In the genomic region with DNA sequence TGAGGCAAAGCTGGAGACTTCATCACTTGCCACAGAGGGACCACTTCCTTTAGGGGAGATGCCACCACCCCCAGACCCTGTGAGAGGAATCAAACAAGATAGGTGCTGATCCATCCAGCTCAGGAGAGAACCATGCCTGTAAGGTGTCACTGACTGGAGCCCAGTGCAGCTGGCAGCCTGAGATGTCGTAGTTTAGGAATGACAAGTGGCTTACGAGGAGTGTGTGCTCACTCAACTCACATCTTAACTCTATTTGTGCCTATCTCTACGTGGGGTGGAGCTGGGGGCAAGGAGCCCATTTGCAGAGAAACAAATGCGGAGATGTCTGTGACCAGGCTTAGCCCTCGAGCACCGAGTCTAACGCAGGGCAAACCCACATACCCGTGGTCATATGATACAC, we compare ENCODE assay signal across 1 cellular context.
TF ChIP-seq lines count a peak whose summit lies in the region.

No MANE protein-coding gene starts in this region.

TF ChIP-seq in H1, 55 proteins besides CTCF, POLR2A, EP300 and RAD21:
- no peak for TF ChIP-seq SUZ12 (IDR thresholded peaks at IDR 0.05; ENCODE audit: low read length)
- no peak for TF ChIP-seq SIX5 (IDR thresholded peaks at IDR 0.05; ENCODE audit: low read depth, low read length)
- no peak for TF ChIP-seq MAFK (IDR thresholded peaks at IDR 0.05; ENCODE audit: low read depth, low read length)
- no peak for TF ChIP-seq RBBP5 (IDR thresholded peaks at IDR 0.05; ENCODE audit: borderline replicate concordance, low read depth, low read length)
- no peak for TF ChIP-seq EZH2 (IDR thresholded peaks at IDR 0.05; ENCODE audit: low read depth, low read length, severe bottlenecking)
- TF ChIP-seq POLR2AphosphoS5 (IDR thresholded peaks at IDR 0.05; ENCODE audit: low read depth, low read length): no peak
- no peak for TF ChIP-seq FOSL1 (IDR thresholded peaks at IDR 0.05; ENCODE audit: insufficient read depth, low read depth, low read length)
- TF ChIP-seq CHD2 (IDR thresholded peaks at IDR 0.05; ENCODE audit: low read length): no peak
- no peak for TF ChIP-seq PHF8 (conservative IDR thresholded peaks at IDR 0.05; ENCODE audit: low read depth, low read length)
- no peak for TF ChIP-seq HDAC2 (IDR thresholded peaks at IDR 0.05; ENCODE audit: borderline replicate concordance in 1 of 2, low read depth in 2 of 2, low read length in 2 of 2)
- no peak for TF ChIP-seq KDM5A (IDR thresholded peaks at IDR 0.05; ENCODE audit: low read length)
- TF ChIP-seq CHD1 (IDR thresholded peaks at IDR 0.05; ENCODE audit: low read depth, low read length): no peak
- TF ChIP-seq BCL11A (IDR thresholded peaks at IDR 0.05; ENCODE audit: low read depth in 2 of 2, low read length in 2 of 2): no peak
- TF ChIP-seq CBX5 (IDR thresholded peaks at IDR 0.05; ENCODE audit: low read depth, low read length): no peak
TF ChIP-seq in H1: peak in this region for 0.
